Comparison of ENCODE assay signal across 31 cellular contexts in the genomic region with DNA sequence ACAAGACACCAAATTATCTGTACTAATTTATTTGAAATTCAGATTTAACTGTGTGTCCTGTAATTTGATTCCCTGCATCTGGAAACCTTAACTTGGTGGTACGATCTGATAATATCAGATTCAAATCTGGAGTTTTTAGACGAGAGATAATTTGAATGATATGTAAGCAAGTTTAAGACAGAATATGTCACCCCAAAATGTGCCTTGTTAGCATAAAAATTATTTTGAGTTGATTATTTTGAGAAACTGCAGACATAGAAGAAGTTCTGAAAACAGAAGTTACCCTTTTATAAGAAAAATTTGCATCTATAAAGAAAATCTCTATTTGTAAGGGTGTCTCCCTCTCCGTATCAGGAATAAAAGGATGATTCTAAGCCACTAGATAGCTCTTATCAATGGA.
"Had no signal": no experiment of that assay in that cellular context is flagged by ENCODE, and none has a peak within 500 bp of the region (broad histone marks: within the 10 kb centered on the region; RNA-seq: fewer than 3 reads in every experiment).

No MANE protein-coding gene starts in this region.

- H3K27me3 ChIP-seq: neural progenitor cell, ovary, spleen, suprapubic skin, testis, tibial artery, transverse colon, upper lobe of right lung, uterus had no signal

- H3K36me3 Mint-ChIP-seq: neural progenitor cell; stimulated activated memory B cell treated with anti-CD40 and anti-IgM and Interleukin-4, amounts not matched to agents 10 μg/mL and 1 μg/mL and 100 μg/mL, for 72 hours; type B pancreatic cell had no signal

- H3K4me1 ChIP-seq: neural progenitor cell, parathyroid adenoma, psoas muscle, spleen, suprapubic skin, testis, tibial artery, transverse colon, upper lobe of right lung, uterus had no signal

- H3K9me3 ChIP-seq: ovary, testis, uterus had no signal

- H3K27ac ChIP-seq: neural progenitor cell, ovary, parathyroid adenoma, psoas muscle, skin epidermis, spleen, suprapubic skin, testis, tibial artery, transverse colon, upper lobe of right lung, uterus had no signal

- ATAC-seq: natural killer cell; psoas muscle; right cardiac atrium; sciatic nerve; stimulated activated memory B cell treated with anti-CD40 and anti-IgM and Interleukin-4, amounts not matched to agents 10 μg/mL and 1 μg/mL and 100 μg/mL, for 72 hours; stimulated activated naive CD8-positive, alpha-beta T cell treated with anti-CD3 and anti-CD28 coated beads, Interleukin-15, amount 100 ng/mL, for 72 hours; stimulated activated naive CD8-positive, alpha-beta T cell treated with anti-CD3 and anti-CD28 coated beads, Interleukin-15, Interleukin-2, amounts not matched to agents 100 U/mL and 50 U/mL, for 24 hours; upper lobe of right lung had no signal

- H3K4me3 ChIP-seq: neural progenitor cell, ovary, psoas muscle, skin epidermis, smooth muscle cell, spleen, suprapubic skin, testis, tibial artery, transverse colon, upper lobe of right lung, uterus had no signal

- H3K4me3 Mint-ChIP-seq: natural killer cell; nephron; neural progenitor cell; stimulated activated memory B cell treated with anti-CD40 and anti-IgM and Interleukin-4, amounts not matched to agents 10 μg/mL and 1 μg/mL and 100 μg/mL, for 72 hours; stimulated activated naive CD8-positive, alpha-beta T cell treated with anti-CD3 and anti-CD28 coated beads, Interleukin-15, amount 100 ng/mL, for 72 hours; type B pancreatic cell had no signal

- H3K27ac Mint-ChIP-seq: natural killer cell; nephron; neural progenitor cell; progenitor cell of endocrine pancreas; stimulated activated memory B cell treated with anti-CD40 and anti-IgM and Interleukin-4, amounts not matched to agents 10 μg/mL and 1 μg/mL and 100 μg/mL, for 72 hours; stimulated activated naive CD8-positive, alpha-beta T cell treated with anti-CD3 and anti-CD28 coated beads, Interleukin-15, amount 100 ng/mL, for 72 hours; type B pancreatic cell had no signal

- DNase-seq: natural killer cell; occipital lobe; ovary; posterior cingulate gyrus; psoas muscle; right cardiac atrium; spleen; stimulated activated CD4-positive, alpha-beta T cell treated with anti-CD3 and anti-CD28 coated beads, Interleukin-12 subunit alpha, Interleukin-12 subunit beta, amount 100 ng/mL, for 4 hours; stimulated activated CD4-positive, alpha-beta T cell treated with anti-CD3 and anti-CD28 coated beads, Interleukin-1b, Interleukin-23, amount 100 ng/mL, for 48 hours; stimulated activated CD4-positive, alpha-beta T cell treated with anti-CD3 and anti-CD28 coated beads, Interleukin-4, amount 100 ng/mL, for 1 hour; stimulated activated CD4-positive, alpha-beta T cell treated with anti-CD3 and anti-CD28 coated beads, Interleukin-4, amount 100 ng/mL, for 4 hours; stimulated activated CD8-positive, alpha-beta memory T cell treated with anti-CD3 and anti-CD28 coated beads, Interleukin-4, amount 100 ng/mL, for 48 hours; stimulated activated naive CD4-positive, alpha-beta T cell; stimulated activated naive CD8-positive, alpha-beta T cell treated with anti-CD3 and anti-CD28 coated beads, Interleukin-15, amount 100 ng/mL, for 72 hours; stimulated activated naive CD8-positive, alpha-beta T cell treated with anti-CD3 and anti-CD28 coated beads, Interleukin-15, Interleukin-2, amounts not matched to agents 100 U/mL and 50 U/mL, for 24 hours; substantia nigra; testis; tibial artery; transverse colon; upper lobe of right lung; uterus had no signal

- H2AFZ ChIP-seq: neural progenitor cell, parathyroid adenoma had no signal

- H3K36me3 ChIP-seq: ovary, spleen, suprapubic skin, tibial artery, transverse colon, upper lobe of right lung, uterus had no signal

- H3K27me3 Mint-ChIP-seq: progenitor cell of endocrine pancreas; stimulated activated memory B cell treated with anti-CD40 and anti-IgM and Interleukin-4, amounts not matched to agents 10 μg/mL and 1 μg/mL and 100 μg/mL, for 72 hours; stimulated activated naive CD8-positive, alpha-beta T cell treated with anti-CD3 and anti-CD28 coated beads, Interleukin-15, amount 100 ng/mL, for 72 hours; type B pancreatic cell had no signal

- H3K4me1 Mint-ChIP-seq: natural killer cell; neural progenitor cell; stimulated activated memory B cell treated with anti-CD40 and anti-IgM and Interleukin-4, amounts not matched to agents 10 μg/mL and 1 μg/mL and 100 μg/mL, for 72 hours; stimulated activated naive CD8-positive, alpha-beta T cell treated with anti-CD3 and anti-CD28 coated beads, Interleukin-15, amount 100 ng/mL, for 72 hours had no signal

- H3K4me2 ChIP-seq: neural progenitor cell, smooth muscle cell had no signal

- H3K9ac ChIP-seq: neural progenitor cell, parathyroid adenoma had no signal
